9 cellular contexts compared by ENCODE assay signal in genomic region chr15:90037961-90038633, GRCh38. TPM values are rescaled to one million over a fixed set of nuclear protein-coding genes. Genes with fewer than 3 reads are reported as not detected.
DNase-seq lines count a peak whose midpoint lies in the region; ATAC-seq and TF ChIP-seq lines count a peak whose summit lies in the region.
"Had no signal": no experiment of that assay in that cellular context is flagged by ENCODE, and none has a peak within 500 bp of the region (broad histone marks: within the 10 kb centered on the region; RNA-seq: fewer than 3 reads in every experiment).

No MANE protein-coding gene starts in this region.

- no peaks in the 10 kb centered on the region for H3K9me3 ChIP-seq in stomach

- H3K27me3 Mint-ChIP-seq in glutamatergic neuron (ENCODE audit: unreplicated experiment), result peaks cover 4% of the 10 kb centered on the region

- TF ChIP-seq CTCF in glutamatergic neuron (IDR thresholded peaks at IDR 0.05; ENCODE audit: partially characterized antibody, unreplicated experiment) (no peak), stomach (IDR thresholded peaks at IDR 0.05) (no peak)

- TF ChIP-seq POLR2A in stomach (IDR thresholded peaks at IDR 0.05), result no peak

- peaks cover 12% of the 10 kb centered on the region for H3K9me3 Mint-ChIP-seq in glutamatergic neuron (ENCODE audit: unreplicated experiment)

- peak overlapping the region; percentile 5 for H3K4me3 Mint-ChIP-seq in glutamatergic neuron (ENCODE audit: unreplicated experiment)

- peaks cover 0 to 4% (median 0%) of the 10 kb centered on the region in 4 donors for H3K36me3 ChIP-seq in stomach

- 68 to 75% (median 69%) methylated on average over 14 of the region's 14 CpGs for WGBS in stomach, 5 donors

- H3K4me1 Mint-ChIP-seq in glutamatergic neuron (ENCODE audit: low read depth, unreplicated experiment), result peaks cover 63% of the 10 kb centered on the region

- no peak for TF ChIP-seq EP300 in stomach (IDR thresholded peaks at IDR 0.05)

- peak; percentile 85 for ATAC-seq in GM18868 (IDR thresholded peaks at IDR 0.05; ENCODE audit: unreplicated experiment)
- peak; percentile 64 for ATAC-seq in HG02840 (IDR thresholded peaks at IDR 0.05; ENCODE audit: low FRiP score, unreplicated experiment)
- ATAC-seq: Panc1 had no signal

- peak; percentile 30 to 43 for DNase-seq in activated CD4-positive, alpha-beta T cell treated with anti-CD3 and anti-CD28 coated beads for 4 hours
- DNase-seq in glutamatergic neuron (no peak), stomach (no peak), NCI-H2196 treated with DMSO at 0.1 percent for 48 hours (lab: John Stamatoyannopoulos, UW; ENCODE audit: unreplicated experiment) (no peak), HT-29 (ENCODE audit: low spot score) (no peak), activated gamma-delta T cell treated with Interleukin-2 at 50 U/mL for 16 hours (no peak)

- peak overlapping the region; percentile 19 for H3K27ac Mint-ChIP-seq in glutamatergic neuron (ENCODE audit: unreplicated experiment)

- H3K4me3 ChIP-seq in stomach, result no peak overlapping the region

- H3K27me3 ChIP-seq in stomach, result no peaks in the 10 kb centered on the region

- intact Hi-C loops in stomach (cut with DNase I; ENCODE audit: low total_unique reads), result no loop called here

- H3K36me3 Mint-ChIP-seq in glutamatergic neuron (ENCODE audit: unreplicated experiment), result no peaks in the 10 kb centered on the region

- H3K4me1 ChIP-seq in stomach, result peaks cover 55 to 92% (median 68%) of the 10 kb centered on the region in 4 donors

- peak overlapping the region in 3 of 5 donors; percentile 31 to 94 (median 93) for H3K27ac ChIP-seq in stomach

RNA-seq across cellular contexts. Expression of gene ZNF710, which starts 37.0 kb away (rescaled TPM):
- total RNA-seq in glutamatergic neuron (ENCODE audit: unreplicated experiment) (25.2 TPM), stomach (10 to 100 TPM in 4 of 5 donors, 1 to 10 TPM in 1; 7.9 to 35.3 (median 15.2) TPM)
- polyA plus RNA-seq in stomach, result 10 to 100 TPM; 15.6 to 21.1 (median 16.6) TPM
- 47.3 and 66.9 TPM in 2 replicates for total RNA-seq in HT-29 (2014; rRNA removed; shearing (Covaris generic))

Comparison
In these comparisons a context has a peak if more than half of its experiments do, and no peak if none do; other contexts are left out.
1. DNase-seq: peak in activated CD4-positive, alpha-beta T cell treated with anti-CD3 and anti-CD28 coated beads for 4 hours (2 of 2); none in glutamatergic neuron (single experiment), stomach (single experiment), NCI-H2196 treated with DMSO at 0.1 percent for 48 hours (single experiment), HT-29 (single experiment) and activated gamma-delta T cell treated with Interleukin-2 at 50 U/mL for 16 hours (single experiment).